ENCODE assay signal across 10 cellular contexts in genomic region chr21:34510148-34511142, GRCh38. TPM values are rescaled to one million over a fixed set of nuclear protein-coding genes. Genes with fewer than 3 reads are reported as not detected.
DNase-seq lines count a peak whose midpoint lies in the region; ATAC-seq lines count a peak whose summit lies in the region.
"Had no signal": no experiment of that assay in that cellular context is flagged by ENCODE, and none has a peak within 500 bp of the region (broad histone marks: within the 10 kb centered on the region; RNA-seq: fewer than 3 reads in every experiment).

No MANE protein-coding gene starts in this region.

- H3K27me3 Mint-ChIP-seq in activated T-helper 17 cell treated with anti-CD3 and anti-CD28 coated beads, Interleukin-2, amount 50 U/mL, for 72 hours: peaks cover 10% of the 10 kb centered on the region

- no peak overlapping the region for H3K4me3 Mint-ChIP-seq in activated T-helper 17 cell treated with anti-CD3 and anti-CD28 coated beads, Interleukin-2, amount 50 U/mL, for 72 hours
- H3K4me3 Mint-ChIP-seq: IgD-negative memory B cell had no signal

- no peaks in the 10 kb centered on the region for H3K9me3 Mint-ChIP-seq in activated T-helper 17 cell treated with anti-CD3 and anti-CD28 coated beads, Interleukin-2, amount 50 U/mL, for 72 hours
- H3K9me3 Mint-ChIP-seq: IgD-negative memory B cell; naive thymus-derived CD8-positive, alpha-beta T cell had no signal

- no peaks in the 10 kb centered on the region for H3K36me3 Mint-ChIP-seq in activated T-helper 17 cell treated with anti-CD3 and anti-CD28 coated beads, Interleukin-2, amount 50 U/mL, for 72 hours (ENCODE audit: low read depth)
- H3K36me3 Mint-ChIP-seq: IgD-negative memory B cell; naive thymus-derived CD8-positive, alpha-beta T cell had no signal

- H3K27ac Mint-ChIP-seq in activated T-helper 17 cell treated with anti-CD3 and anti-CD28 coated beads, Interleukin-2, amount 50 U/mL, for 72 hours: no peak overlapping the region
- H3K27ac Mint-ChIP-seq: IgD-negative memory B cell had no signal

- intact Hi-C loops in Right ventricle myocardium inferior (cut with DNase I): no loop called here

- ATAC-seq in HG02610 (IDR thresholded peaks at IDR 0.05; ENCODE audit: unreplicated experiment) (peak; percentile 63), Right ventricle myocardium inferior (peak; percentile 79), GM19395 (IDR thresholded peaks at IDR 0.05; ENCODE audit: unreplicated experiment) (no peak)
- ATAC-seq in activated T-helper 17 cell treated with anti-CD3 and anti-CD28 coated beads, Interleukin-2, amount 50 U/mL, for 72 hours (replicated peaks): peak; percentile 70
- ATAC-seq: naive thymus-derived CD8-positive, alpha-beta T cell had no signal

- no peaks in the 10 kb centered on the region for H3K4me1 Mint-ChIP-seq in activated T-helper 17 cell treated with anti-CD3 and anti-CD28 coated beads, Interleukin-2, amount 50 U/mL, for 72 hours

- DNase-seq in DMS153 treated with DMSO at 0.1 percent for 48 hours (lab: John Stamatoyannopoulos, UW; ENCODE audit: unreplicated experiment) (peak; percentile 6), NCI-H748 (lab: John Stamatoyannopoulos, UW; ENCODE audit: unreplicated experiment) (peak; percentile 81), Right ventricle myocardium inferior (ENCODE audit: missing footprints) (peak; percentile 91), renal cortical epithelial cell (ENCODE audit: low read depth) (peak; percentile 58), NCI-H2171 treated with DMSO at 0.1 percent for 48 hours (lab: John Stamatoyannopoulos, UW) (no peak)

RNA-seq across cellular contexts. Expression of gene KCNE1, which starts 1.6 kb away (rescaled TPM):
- under 1 TPM in 1 of 2 donors, not detected in 1; 0.15 TPM for total RNA-seq in activated T-helper 17 cell treated with anti-CD3 and anti-CD28 coated beads, Interleukin-2, amount 50 U/mL, for 72 hours
- total RNA-seq in Right ventricle myocardium inferior (5.5 TPM), renal cortical epithelial cell (3.5 TPM in 1 of 2 replicates, not detected in the other)
